18 cellular contexts compared by ENCODE assay signal in genomic region chr4:177448850-177449249, GRCh38.
A peak's percentile ranks its signal among the peaks of the same experiment; 100 is the strongest.
DNase-seq lines count a peak whose midpoint lies in the region; ATAC-seq lines count a peak whose summit lies in the region.
"Had no signal": no experiment of that assay in that cellular context is flagged by ENCODE, and none has a peak within 500 bp of the region (broad histone marks: within the 10 kb centered on the region; RNA-seq: fewer than 3 reads in every experiment).

No MANE protein-coding gene starts in this region.

- DNase-seq in DMS 273 treated with DMSO at 0.1 percent for 48 hours (lab: John Stamatoyannopoulos, UW) (peak; percentile 57), NCI-H1048 (lab: John Stamatoyannopoulos, UW) (peak; percentile 0), fibroblast of gingiva (ENCODE audit: low read depth) (peak; percentile 76), non-pigmented ciliary epithelial cell (ENCODE audit: low read depth) (peak; percentile 34), retina (no peak)
- DNase-seq: activated CD4-positive, alpha-beta T cell treated with anti-CD3 and anti-CD28 coated beads, Interleukin-2, amount 50 U/mL, for 4 hours; activated naive CD8-positive, alpha-beta T cell treated with anti-CD3 and anti-CD28 coated beads, Interleukin-2, amount 10 ng/mL, durations not matched to agents 7 days and 5 days; activated T-cell treated with anti-CD3 and anti-CD28 coated beads, Interleukin-2, amount 50 U/mL, for 4 hours; BE2C; DMS153; left colon; NCI-H1092 treated with DMSO at 0.1 percent for 48 hours; NCI-H82; nucleus accumbens had no signal

- no peak for ATAC-seq in GM21390 (IDR thresholded peaks at IDR 0.05; ENCODE audit: unreplicated experiment)
- ATAC-seq in HG02973 (IDR thresholded peaks at IDR 0.05; ENCODE audit: unreplicated experiment) = no peak
- no peak for ATAC-seq in HG03097 (IDR thresholded peaks at IDR 0.05; ENCODE audit: low FRiP score, unreplicated experiment)
- ATAC-seq: activated T-cell treated with anti-CD3 and anti-CD28 coated beads, Interleukin-2, amount 50 U/mL, for 4 hours; K562; left colon had no signal
